1 cellular context compared by ENCODE assay signal in genomic region chr11:114099392-114100178, GRCh38.
TF ChIP-seq lines count a peak whose summit lies in the region.

No MANE protein-coding gene starts in this region.

TF ChIP-seq in GM23338, 12 proteins besides CTCF, POLR2A, EP300 and RAD21 (continued from another document):
- TF ChIP-seq ZNF462 (CRISPR knock-in tag; IDR thresholded peaks at IDR 0.05) (no peak), EZH2phosphoT487 (IDR thresholded peaks at IDR 0.05; ENCODE audit: unreplicated experiment) (no peak)
